12 cellular contexts compared by ENCODE assay signal in the genomic region with DNA sequence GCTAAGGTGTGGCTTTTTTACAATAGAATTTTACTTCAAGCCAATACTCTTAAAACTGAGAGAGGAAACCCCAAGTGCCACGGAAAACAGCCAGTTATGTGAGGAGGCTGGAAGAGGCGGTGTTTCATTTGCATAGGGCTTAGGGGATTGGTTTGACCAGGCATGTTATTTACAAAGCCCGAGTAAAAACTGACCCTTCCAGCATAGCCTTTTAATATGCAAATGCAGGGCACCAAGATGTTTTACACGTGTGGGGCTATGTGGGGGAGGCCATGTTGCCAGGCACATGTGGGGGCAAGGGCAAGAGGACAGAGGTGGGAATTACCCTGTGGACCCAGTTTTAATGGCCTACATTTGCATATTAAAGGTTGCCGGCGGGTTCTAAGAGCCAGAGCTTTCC. TPM values are rescaled to one million over a fixed set of nuclear protein-coding genes. Genes with fewer than 3 reads are reported as not detected.
DNase-seq lines count a peak whose midpoint lies in the region; ATAC-seq, FAIRE-seq and TF ChIP-seq lines count a peak whose summit lies in the region.
"Had no signal": no experiment of that assay in that cellular context is flagged by ENCODE, and none has a peak within 500 bp of the region (broad histone marks: within the 10 kb centered on the region; RNA-seq: fewer than 3 reads in every experiment).

No MANE protein-coding gene starts in this region.

- H4K20me1 ChIP-seq in astrocyte (ENCODE audit: insufficient read depth, low read length) (no peaks in the 10 kb centered on the region), keratinocyte (ENCODE audit: control insufficient read depth, extremely low read depth, insufficient read depth, low read length) (no peaks in the 10 kb centered on the region)

- FAIRE-seq in astrocyte (lab: Jason Lieb, UNC) (no peak), keratinocyte (lab: Jason Lieb, UNC) (no peak), GM19239 (lab: Jason Lieb, UNC) (no peak)
- FAIRE-seq: bronchial epithelial cell had no signal

- dilution Hi-C loops in keratinocyte (cut with MboI; ENCODE audit: extremely low pct_ligation_motif_present, low sequenced_read_pairs), result no loop called here

- H3K27me3 ChIP-seq in astrocyte (ENCODE audit: insufficient read depth, low read length) (no peaks in the 10 kb centered on the region), keratinocyte (ENCODE audit: control insufficient read depth, extremely low read depth, insufficient read depth, low read length) (no peaks in the 10 kb centered on the region)

- H2AFZ ChIP-seq in astrocyte (ENCODE audit: low read depth, low read length) (peak overlapping the region; percentile 9), keratinocyte (ENCODE audit: control insufficient read depth, low read length) (peak overlapping the region; percentile 90)

- H3K4me2 ChIP-seq in astrocyte (ENCODE audit: low read length) (peak overlapping the region; percentile 7), keratinocyte (ENCODE audit: control insufficient read depth, extremely low read depth, insufficient read depth, low read depth, low read length) (peak overlapping the region; percentile 91)

- H3K36me3 ChIP-seq in astrocyte (ENCODE audit: insufficient read depth, low read length), result no peaks in the 10 kb centered on the region
- no peaks in the 10 kb centered on the region for H3K36me3 ChIP-seq in keratinocyte (ENCODE audit: control insufficient read depth in 2 of 2, extremely low read depth in 1 of 2, insufficient read depth in 2 of 2, low read length in 2 of 2)

- H3K9me3 Mint-ChIP-seq in stimulated activated naive CD8-positive, alpha-beta T cell treated with anti-CD3 and anti-CD28 coated beads, Interleukin-15, Interleukin-2, amounts not matched to agents 100 ng/mL and 50 ng/mL, for 24 hours, result no peaks in the 10 kb centered on the region
- H3K9me3 Mint-ChIP-seq in astrocyte (ENCODE audit: unreplicated experiment), result no peaks in the 10 kb centered on the region
- H3K9me3 Mint-ChIP-seq: natural killer cell treated with Interleukin-12 subunit alpha and Interleukin-12 subunit beta and Interleukin-15 and Interleukin-18, amount 100 ng/mL, for 72 hours had no signal

- peaks cover 6% of the 10 kb centered on the region for H3K4me1 Mint-ChIP-seq in stimulated activated naive CD8-positive, alpha-beta T cell treated with anti-CD3 and anti-CD28 coated beads, Interleukin-15, Interleukin-2, amounts not matched to agents 100 ng/mL and 50 ng/mL, for 24 hours (ENCODE audit: low read depth)
- H3K4me1 Mint-ChIP-seq in astrocyte (ENCODE audit: low read depth, unreplicated experiment), result no peaks in the 10 kb centered on the region

- peaks cover 4% of the 10 kb centered on the region for H3K27me3 Mint-ChIP-seq in stimulated activated naive CD8-positive, alpha-beta T cell treated with anti-CD3 and anti-CD28 coated beads, Interleukin-15, Interleukin-2, amounts not matched to agents 100 ng/mL and 50 ng/mL, for 24 hours
- peaks cover 3% of the 10 kb centered on the region for H3K27me3 Mint-ChIP-seq in astrocyte (ENCODE audit: low read depth, unreplicated experiment)

- no peak for DNase-seq in stimulated activated naive CD8-positive, alpha-beta T cell treated with anti-CD3 and anti-CD28 coated beads, Interleukin-15, Interleukin-2, amounts not matched to agents 100 U/mL and 50 U/mL, for 24 hours
- DNase-seq in astrocyte (ENCODE audit: low read depth), result peak; percentile 2
- no peak for DNase-seq in keratinocyte (ENCODE audit: low read depth, low spot score)
- DNase-seq in LoVo (ENCODE audit: low spot score), result no peak
- no peak for DNase-seq in nucleus accumbens (lab: John Stamatoyannopoulos, UW)
- DNase-seq in GM19239 (ENCODE audit: insufficient read length, low spot score), result no peak
- DNase-seq: Caco-2; effector CD8-positive, alpha-beta T cell had no signal

- H3K9me1 ChIP-seq in keratinocyte (ENCODE audit: control insufficient read depth, extremely low read depth, insufficient read depth, low read length), result no peaks in the 10 kb centered on the region

- peak overlapping the region; percentile 58 for H3K27ac Mint-ChIP-seq in stimulated activated naive CD8-positive, alpha-beta T cell treated with anti-CD3 and anti-CD28 coated beads, Interleukin-15, Interleukin-2, amounts not matched to agents 100 ng/mL and 50 ng/mL, for 24 hours
- H3K27ac Mint-ChIP-seq in astrocyte (ENCODE audit: unreplicated experiment), result no peak overlapping the region
- H3K27ac Mint-ChIP-seq: natural killer cell treated with Interleukin-12 subunit alpha and Interleukin-12 subunit beta and Interleukin-15 and Interleukin-18, amount 100 ng/mL, for 72 hours had no signal

- H3K9me3 ChIP-seq in astrocyte (ENCODE audit: insufficient read depth, low read depth, low read length), result peaks cover 5% of the 10 kb centered on the region
- H3K9me3 ChIP-seq in keratinocyte (ENCODE audit: control insufficient read depth, low read depth, low read length), result no peaks in the 10 kb centered on the region
- H3K9me3 ChIP-seq: Caco-2 had no signal

- H3K79me2 ChIP-seq in astrocyte (ENCODE audit: insufficient read depth, low read length) (no peaks in the 10 kb centered on the region), keratinocyte (ENCODE audit: control insufficient read depth, insufficient read depth, low read length) (no peaks in the 10 kb centered on the region)

- no peaks in the 10 kb centered on the region for H3K36me3 Mint-ChIP-seq in stimulated activated naive CD8-positive, alpha-beta T cell treated with anti-CD3 and anti-CD28 coated beads, Interleukin-15, Interleukin-2, amounts not matched to agents 100 ng/mL and 50 ng/mL, for 24 hours (ENCODE audit: low read depth)
- no peaks in the 10 kb centered on the region for H3K36me3 Mint-ChIP-seq in astrocyte (ENCODE audit: low read depth, unreplicated experiment)
- H3K36me3 Mint-ChIP-seq: natural killer cell treated with Interleukin-12 subunit alpha and Interleukin-12 subunit beta and Interleukin-15 and Interleukin-18, amount 100 ng/mL, for 72 hours had no signal

- H3K9ac ChIP-seq in astrocyte (ENCODE audit: low read length) (no peak overlapping the region), keratinocyte (ENCODE audit: control insufficient read depth, extremely low read depth, insufficient read depth, low read length) (peak overlapping the region; percentile 72)

- H3K27ac ChIP-seq in astrocyte (ENCODE audit: low read depth, low read length) (no peak overlapping the region), keratinocyte (ENCODE audit: control insufficient read depth, insufficient read depth, low read length) (peak overlapping the region; percentile 86)

- TF ChIP-seq CTCF in astrocyte (IDR thresholded peaks at IDR 0.05; ENCODE audit: insufficient read depth, low read depth, low read length), result no peak
- no peak for TF ChIP-seq CTCF in keratinocyte (optimal IDR thresholded peaks at IDR 0.05 in 1 of 3, IDR thresholded peaks at IDR 0.05 in 1 of 3, conservative IDR thresholded peaks at IDR 0.05 in 1 of 3; ENCODE audit: extremely low read depth in 1 of 3, insufficient read depth in 2 of 3, low read length in 3 of 3)

- H3K4me3 Mint-ChIP-seq in stimulated activated naive CD8-positive, alpha-beta T cell treated with anti-CD3 and anti-CD28 coated beads, Interleukin-15, Interleukin-2, amounts not matched to agents 100 ng/mL and 50 ng/mL, for 24 hours, result no peak overlapping the region
- H3K4me3 Mint-ChIP-seq in astrocyte (ENCODE audit: unreplicated experiment), result no peak overlapping the region
- H3K4me3 Mint-ChIP-seq: natural killer cell treated with Interleukin-12 subunit alpha and Interleukin-12 subunit beta and Interleukin-15 and Interleukin-18, amount 100 ng/mL, for 72 hours had no signal

- H3K4me3 ChIP-seq in astrocyte (ENCODE audit: insufficient read depth, low read depth, low read length) (no peak overlapping the region), keratinocyte (ENCODE audit: control insufficient read depth in 2 of 3, extremely low read depth in 1 of 3, insufficient read depth in 2 of 3, low read depth in 1 of 3, low read length in 3 of 3) (peak overlapping the region in 2 of 3 experiments; percentile 38 to 52)

- H3K4me1 ChIP-seq in astrocyte (ENCODE audit: insufficient read depth, low read length), result peaks cover 2% of the 10 kb centered on the region
- H3K4me1 ChIP-seq in keratinocyte (ENCODE audit: control insufficient read depth, extremely low read depth, insufficient read depth, low read length), result peaks cover 7% of the 10 kb centered on the region
- H3K4me1 ChIP-seq: Caco-2 had no signal

- no peak for ATAC-seq in stimulated activated naive CD8-positive, alpha-beta T cell treated with anti-CD3 and anti-CD28 coated beads, Interleukin-15, Interleukin-2, amounts not matched to agents 100 U/mL and 50 U/mL, for 24 hours
- no peak for ATAC-seq in HG03378 (IDR thresholded peaks at IDR 0.05; ENCODE audit: unreplicated experiment)
- ATAC-seq: natural killer cell treated with Interleukin-12 subunit alpha and Interleukin-12 subunit beta and Interleukin-15 and Interleukin-18, amount 100 ng/mL, for 72 hours had no signal

RNA-seq across cellular contexts. Expression of gene SUMO1, which starts 11.5 kb away (rescaled TPM):
- 141 and 157 TPM in 2 replicates for total RNA-seq in astrocyte
- 88.2 to 179 TPM (median 100 TPM) in 3 replicates for polyA plus RNA-seq in keratinocyte
- polyA plus RNA-seq in keratinocyte (2011; ENCODE audit: low read depth), result 66.9 TPM
- 96.3 and 174 TPM in 2 replicates for polyA plus RNA-seq in keratinocyte (2011; cell fraction: cytosol; rRNA removed)
- polyA plus RNA-seq in keratinocyte (2011; cell fraction: nucleus; rRNA removed), result 28.7 and 45.1 TPM in 2 replicates
- polyA plus RNA-seq in keratinocyte (2012; ENCODE audit: low replicate concordance), result 116 and 146 TPM in 2 replicates
- polyA minus RNA-seq in keratinocyte, result 13.0 to 69.0 TPM (median 42.0 TPM) in 3 replicates
- 71.0 TPM for polyA minus RNA-seq in keratinocyte (2011; cell fraction: cytosol; rRNA and poly(A)+ RNA removed)
- polyA minus RNA-seq in keratinocyte (2011; cell fraction: nucleus; rRNA and poly(A)+ RNA removed), result 16.0 and 26.8 TPM in 2 replicates

RNA-seq across cellular contexts. Expression of gene NOP58, which starts 15.7 kb away (rescaled TPM):
- 61.7 and 64.1 TPM in 2 replicates for total RNA-seq in astrocyte
- 54.2 to 118 TPM (median 66.6 TPM) in 3 replicates for polyA plus RNA-seq in keratinocyte
- 116 TPM for polyA plus RNA-seq in keratinocyte (2011; ENCODE audit: low read depth)
- 42.0 and 65.6 TPM in 2 replicates for polyA plus RNA-seq in keratinocyte (2011; cell fraction: cytosol; rRNA removed)
- 67.6 and 123 TPM in 2 replicates for polyA plus RNA-seq in keratinocyte (2011; cell fraction: nucleus; rRNA removed)
- polyA plus RNA-seq in keratinocyte (2012; ENCODE audit: low replicate concordance), result 50.9 and 97.9 TPM in 2 replicates
- polyA minus RNA-seq in keratinocyte, result 25.8 to 78.9 TPM (median 30.2 TPM) in 3 replicates
- polyA minus RNA-seq in keratinocyte (2011; cell fraction: cytosol; rRNA and poly(A)+ RNA removed), result 30.3 TPM
- 74.6 and 104 TPM in 2 replicates for polyA minus RNA-seq in keratinocyte (2011; cell fraction: nucleus; rRNA and poly(A)+ RNA removed)
